ENCODE assay signal across 21 cellular contexts in the genomic region with DNA sequence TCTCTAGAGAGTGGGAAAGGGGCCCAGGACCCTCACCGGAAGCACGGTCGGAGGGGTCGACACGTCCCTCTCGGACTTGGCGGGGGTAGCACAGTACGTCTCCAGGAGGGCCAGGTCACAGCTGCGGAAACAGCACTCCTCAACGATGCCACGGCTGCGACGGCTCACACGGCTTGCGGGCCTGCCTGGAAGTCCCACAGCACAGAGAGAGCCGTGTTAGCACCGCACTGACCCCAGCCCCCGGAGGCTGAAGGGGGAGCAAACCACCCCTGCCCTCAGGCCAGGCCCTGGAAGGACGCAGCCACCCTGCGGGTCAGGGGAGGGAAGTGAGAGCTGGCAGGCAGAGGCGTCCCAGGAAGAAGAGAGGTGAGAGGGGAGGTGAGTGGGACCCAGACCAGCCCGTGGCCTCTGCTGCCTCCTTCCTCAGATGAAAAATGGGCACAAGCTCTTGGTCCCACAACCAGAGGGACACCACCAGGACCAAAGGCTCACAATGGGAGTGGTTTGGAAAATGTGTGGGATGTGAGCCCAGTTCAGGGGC. TPM values are rescaled to one million over a fixed set of nuclear protein-coding genes. Genes with fewer than 3 reads are reported as not detected.
DNase-seq lines count a peak whose midpoint lies in the region; ATAC-seq, FAIRE-seq and TF ChIP-seq lines count a peak whose summit lies in the region.
"Had no signal": no experiment of that assay in that cellular context is flagged by ENCODE, and none has a peak within 500 bp of the region (broad histone marks: within the 10 kb centered on the region; RNA-seq: fewer than 3 reads in every experiment).

No MANE protein-coding gene starts in this region.

- H4K91ac ChIP-seq in neuronal stem cell (ENCODE audit: low read depth, low read length, poor library complexity): no peak overlapping the region

- H3K79me1 ChIP-seq in neuronal stem cell (ENCODE audit: low read depth, low read length): no peaks in the 10 kb centered on the region

- H4K20me1 ChIP-seq in HepG2 (ENCODE audit: insufficient read depth, low read length): peaks cover 73% of the 10 kb centered on the region

- H3K9ac ChIP-seq in HepG2 (ENCODE audit: insufficient read depth, low read depth, low read length): no peak overlapping the region
- no peak overlapping the region for H3K9ac ChIP-seq in neuronal stem cell (ENCODE audit: low read depth, low read length, poor library complexity)
- H3K9ac ChIP-seq: BLaER1 treated with 17β-estradiol and CSF1 and Interleukin-3, amounts not matched to agents 10 nM and 100 nM had no signal

- TF ChIP-seq CTCF in right atrium auricular region (IDR thresholded peaks at IDR 0.05): no peak
- peak; percentile 4; the same call in 1 of the 2 replicates for TF ChIP-seq CTCF in HepG2 (CRISPR knock-in tag; IDR thresholded peaks at IDR 0.05)

- DNase-seq in left ventricle myocardium superior (peak; percentile 25), right atrium auricular region (ENCODE audit: low spot score) (no peak), HepG2 (ENCODE audit: low spot score) (no peak), neuronal stem cell (ENCODE audit: low spot score) (no peak), cerebellar nuclear complex (lab: John Stamatoyannopoulos, UW) (no peak), DMS 273 (lab: John Stamatoyannopoulos, UW; ENCODE audit: unreplicated experiment) (no peak), NCI-H524 treated with DMSO at 0.1 percent for 48 hours (lab: John Stamatoyannopoulos, UW) (no peak)
- DNase-seq: CD8-positive, alpha-beta T cell; DMS79; NCI-H1092 treated with DMSO at 0.1 percent for 48 hours; NCI-H2081; NCI-H446 treated with DMSO at 0.1 percent for 48 hours; NK-92 treated with Interleukin-12 subunit alpha and Interleukin-12 subunit beta, amount 100 ng/mL, for 24 hours; RPMI8226; SIG-M5 had no signal

- H2BK15ac ChIP-seq in neuronal stem cell (ENCODE audit: low read length): peak overlapping the region; percentile 92

- no peak overlapping the region for H2BK5ac ChIP-seq in neuronal stem cell (ENCODE audit: low read length)

- no peak overlapping the region for H2BK120ac ChIP-seq in neuronal stem cell (ENCODE audit: low read depth, low read length)

- H3K4me3 ChIP-seq in right atrium auricular region: no peak overlapping the region
- H3K4me3 ChIP-seq in HepG2 (replicated peaks in 1 of 3; ENCODE audit: insufficient read depth in 1 of 3, low read depth in 2 of 3, low read length in 3 of 3): no peak overlapping the region
- no peak overlapping the region for H3K4me3 ChIP-seq in neuronal stem cell (ENCODE audit: low read length in 2 of 2)
- H3K4me3 ChIP-seq: A549; BLaER1 treated with 17β-estradiol and CSF1 and Interleukin-3, amounts not matched to agents 10 nM and 100 nM; K562 had no signal

- CTCF ChIA-PET in HepG2 (lab: Yijun Ruan, JAX; ENCODE audit: low intra/inter-chr PET ratio, low total read pairs): no interaction called here

- POLR2A ChIA-PET in HepG2 (lab: Yijun Ruan, JAX): interaction anchor here (1.9 to 2.2 kb wide), 2 partner anchors 144 to 145 kb away, joined by 5 to 6 read pairs; no protein-coding TSS in a partner anchor

- WGBS in HepG2 (ENCODE audit: low lambda C conversion rate): 96% methylated on average over 7 of the region's 22 CpGs
- no CpG with 5 or more reads among the region's 22 CpGs for WGBS in neuronal stem cell (ENCODE audit: extremely low coverage in 2 of 2, insufficient read length in 2 of 2, insufficient replicate concordance in 1 of 2), 2 donors

- TF ChIP-seq EP300 in HepG2 (IDR thresholded peaks at IDR 0.05; ENCODE audit: low read depth in 2 of 2, low read length in 2 of 2): no peak
- TF ChIP-seq EP300 in HepG2 (CRISPR knock-in tag; IDR thresholded peaks at IDR 0.05; ENCODE audit: borderline replicate concordance): no peak

- peak overlapping the region; percentile 50 for H3K23ac ChIP-seq in neuronal stem cell (ENCODE audit: low read depth, low read length, poor library complexity)

- H2AK5ac ChIP-seq in neuronal stem cell (ENCODE audit: low read depth, low read length): peak overlapping the region; percentile 96

- peak overlapping the region; percentile 78 for H3K18ac ChIP-seq in neuronal stem cell (ENCODE audit: low read length)

- intact Hi-C loops in left ventricle myocardium superior (cut with micrococcal nuclease) (no loop called here), HepG2 (cut with micrococcal nuclease; ENCODE audit: unreplicated experiment) (no loop called here)

- ATAC-seq in left ventricle myocardium superior (no peak), HepG2 (no peak), HG03097 (IDR thresholded peaks at IDR 0.05; ENCODE audit: low FRiP score, unreplicated experiment) (no peak)
- ATAC-seq: A549; CD8-positive, alpha-beta T cell; K562 had no signal

- H2AFZ ChIP-seq in HepG2 (ENCODE audit: low read length): no peak overlapping the region
- H2AFZ ChIP-seq in neuronal stem cell (ENCODE audit: low read length): no peak overlapping the region

- peaks cover 17% of the 10 kb centered on the region for H3K79me2 ChIP-seq in HepG2 (ENCODE audit: insufficient read depth, low read length)

- FAIRE-seq in HepG2 (lab: Jason Lieb, UNC): no peak
- FAIRE-seq: A549, D721Med, K562 had no signal

- no peak overlapping the region for H3K4me2 ChIP-seq in HepG2 (ENCODE audit: low read depth, low read length)
- H3K4me2 ChIP-seq in neuronal stem cell (ENCODE audit: insufficient read depth, low read length, poor library complexity, severe bottlenecking): no peak overlapping the region
- H3K4me2 ChIP-seq: A549; BLaER1 treated with 17β-estradiol and CSF1 and Interleukin-3, amounts not matched to agents 10 nM and 100 nM had no signal

- H3K27me3 ChIP-seq in right atrium auricular region (peaks cover 0 to 5% of the 10 kb centered on the region in 2 donors), HepG2 (ENCODE audit: control insufficient read depth in 1 of 2, insufficient read depth in 2 of 2, low read length in 2 of 2) (no peaks in the 10 kb centered on the region), neuronal stem cell (ENCODE audit: control insufficient read depth in 3 of 3, insufficient read depth in 3 of 3, low read depth in 1 of 3, low read length in 3 of 3) (peaks cover 0 to 67% (median 55%) of the 10 kb centered on the region in 3 experiments)

- H3K36me3 ChIP-seq in right atrium auricular region (no peaks in the 10 kb centered on the region), HepG2 (replicated peaks in 1 of 2; ENCODE audit: control insufficient read depth in 1 of 2, insufficient read depth in 2 of 2, low read length in 2 of 2) (peaks cover 24 to 47% of the 10 kb centered on the region in 2 experiments; a peak in 4 of 5 replicates), neuronal stem cell (replicated peaks in 1 of 2; ENCODE audit: control insufficient read depth in 2 of 2, insufficient read depth in 2 of 2, low read length in 2 of 2) (no peaks in the 10 kb centered on the region)
- H3K36me3 ChIP-seq: BLaER1 treated with 17β-estradiol and CSF1 and Interleukin-3, amounts not matched to agents 10 nM and 100 nM had no signal

- no peak for TF ChIP-seq POLR2A in HepG2 (IDR thresholded peaks at IDR 0.05; ENCODE audit: insufficient read depth in 1 of 2, low read depth in 2 of 2, low read length in 2 of 2)

- no TSS peak for BruUV-seq in HepG2 (replicated peaks; lab: Mats Ljungman, UMichigan)

- peaks cover 0 to 15% of the 10 kb centered on the region in 2 donors for H3K4me1 ChIP-seq in right atrium auricular region
- peaks cover 28% of the 10 kb centered on the region for H3K4me1 ChIP-seq in HepG2 (ENCODE audit: insufficient read depth, low read length)
- peaks cover 4 to 7% of the 10 kb centered on the region in 2 donors for H3K4me1 ChIP-seq in neuronal stem cell (ENCODE audit: control insufficient read depth in 2 of 2, insufficient read depth in 1 of 2, low read depth in 1 of 2, low read length in 2 of 2)

- peak overlapping the region; percentile 94 for H2BK12ac ChIP-seq in neuronal stem cell (ENCODE audit: low read length)

- H3K9me3 ChIP-seq in right atrium auricular region (no peaks in the 10 kb centered on the region), HepG2 (ENCODE audit: low read length) (no peaks in the 10 kb centered on the region), neuronal stem cell (replicated peaks in 1 of 2; ENCODE audit: control insufficient read depth in 2 of 2, insufficient read depth in 1 of 2, low read depth in 1 of 2, low read length in 2 of 2) (peaks cover 0 to 8% of the 10 kb centered on the region in 2 donors)
- H3K9me3 ChIP-seq: A549; BLaER1 treated with 17β-estradiol and CSF1 and Interleukin-3, amounts not matched to agents 10 nM and 100 nM had no signal

- peak overlapping the region; percentile 84 for H3K14ac ChIP-seq in neuronal stem cell (ENCODE audit: low read length)

- in situ Hi-C loops in HepG2 (cut with HindIII; ENCODE audit: extremely low pct_ligation_motif_present, low pct_unique_long_range_greater_than_20kb): no loop called here

- peak overlapping the region; percentile 48 for H4K8ac ChIP-seq in neuronal stem cell (ENCODE audit: low read depth, low read length)

- TF ChIP-seq RAD21 in HepG2 (CRISPR knock-in tag; IDR thresholded peaks at IDR 0.05): no peak

- H3K27ac ChIP-seq in right atrium auricular region: no peak overlapping the region
- H3K27ac ChIP-seq in HepG2 (ENCODE audit: extremely low read length, insufficient read depth, low read length): peak overlapping the region; percentile 60
- H3K27ac ChIP-seq in neuronal stem cell (replicated peaks; ENCODE audit: low read length): no peak overlapping the region
- H3K27ac ChIP-seq: A549; BLaER1 treated with 17β-estradiol and CSF1 and Interleukin-3, amounts not matched to agents 10 nM and 100 nM had no signal

- H3K4ac ChIP-seq in neuronal stem cell (ENCODE audit: low read length): no peak overlapping the region

RNA-seq across cellular contexts. Expression of a gene that starts 5.6 kb away (rescaled TPM):
- total RNA-seq in left ventricle myocardium superior (88.2 TPM), right atrium auricular region (10 to 100 TPM; 43.2 to 61.9 TPM), HepG2 (2016; rRNA removed; fragmentation: Illumina TruSeq; extraction: Trizol) (79.1 and 138 TPM in 2 replicates)
- total RNA-seq in HepG2 (2016; cell fraction: cytosol; rRNA removed; fragmentation: Illumina TruSeq; extraction: Trizol; ENCODE audit: low read depth): 150 and 154 TPM in 2 replicates
- total RNA-seq in HepG2 (2016; cell fraction: insoluble cytoplasmic fraction; rRNA removed; fragmentation: Illumina TruSeq; extraction: Trizol): 71.0 and 125 TPM in 2 replicates
- total RNA-seq in HepG2 (2016; cell fraction: membrane; rRNA removed; fragmentation: Illumina TruSeq; extraction: Trizol): 362 and 363 TPM in 2 replicates
- total RNA-seq in HepG2 (2016; cell fraction: nucleus; rRNA removed; fragmentation: Illumina TruSeq; extraction: Trizol): 89.6 and 109 TPM in 2 replicates
- 254 and 379 TPM in 2 replicates for polyA plus RNA-seq in HepG2 (2011; rRNA removed)
- polyA plus RNA-seq in HepG2 (2011; cell fraction: cytosol; rRNA removed): 454 and 616 TPM in 2 replicates
- polyA plus RNA-seq in HepG2 (2011; cell fraction: nucleus; rRNA removed): 839 and 1,149 TPM in 2 replicates
- polyA plus RNA-seq in HepG2 (2012): 4,210 and 4,559 TPM in 2 replicates
- 341 and 387 TPM in 2 replicates for polyA plus RNA-seq in HepG2 (2016; cell fraction: cytosol; fragmentation: Illumina TruSeq; extraction: Trizol; ENCODE audit: low read depth)
- 1,191 and 1,950 TPM in 2 replicates for polyA plus RNA-seq in HepG2 (2016; cell fraction: insoluble cytoplasmic fraction; fragmentation: Illumina TruSeq; extraction: Trizol; ENCODE audit: low read depth)
- polyA plus RNA-seq in HepG2 (2016; cell fraction: membrane; fragmentation: Illumina TruSeq; extraction: Trizol; ENCODE audit: low read depth): 1,798 and 2,413 TPM in 2 replicates
- polyA plus RNA-seq in HepG2 (2016; cell fraction: nucleus; fragmentation: Illumina TruSeq; extraction: Trizol; ENCODE audit: insufficient read depth, low read depth): 949 and 1,082 TPM in 2 replicates
- polyA minus RNA-seq in HepG2 (2011; rRNA and poly(A)+ RNA removed; ENCODE audit: low replicate concordance): 0.19 and 781 TPM in 2 replicates
- polyA minus RNA-seq in HepG2 (2011; cell fraction: cytosol; rRNA and poly(A)+ RNA removed): 811 and 1,353 TPM in 2 replicates
- 170 and 248 TPM in 2 replicates for polyA minus RNA-seq in HepG2 (2011; cell fraction: nucleus; rRNA and poly(A)+ RNA removed)
- 11.8 TPM for polyA plus RNA-seq in neuronal stem cell (2013, experiment 1 of 2)
- polyA plus RNA-seq in neuronal stem cell (2013, experiment 2 of 2): 11.0 TPM
- total RNA-seq: CD8-positive, alpha-beta T cell had no signal
- polyA plus RNA-seq: K562 had no signal

RNA-seq across cellular contexts. Expression of a gene that starts 27.5 kb away (rescaled TPM):
- not detected for total RNA-seq in left ventricle myocardium superior
- total RNA-seq in right atrium auricular region: not detected
- total RNA-seq in HepG2 (2016; rRNA removed; fragmentation: Illumina TruSeq; extraction: Trizol): not detected in 2 replicates
- not detected in 2 replicates for total RNA-seq in HepG2 (2016; cell fraction: cytosol; rRNA removed; fragmentation: Illumina TruSeq; extraction: Trizol; ENCODE audit: low read depth)
- total RNA-seq in HepG2 (2016; cell fraction: insoluble cytoplasmic fraction; rRNA removed; fragmentation: Illumina TruSeq; extraction: Trizol): not detected in 2 replicates
- not detected in 2 replicates for total RNA-seq in HepG2 (2016; cell fraction: membrane; rRNA removed; fragmentation: Illumina TruSeq; extraction: Trizol)
- total RNA-seq in HepG2 (2016; cell fraction: nucleus; rRNA removed; fragmentation: Illumina TruSeq; extraction: Trizol): not detected in 2 replicates
- not detected in 2 replicates for polyA plus RNA-seq in HepG2 (2011; rRNA removed)
- not detected in 2 replicates for polyA plus RNA-seq in HepG2 (2011; cell fraction: cytosol; rRNA removed)
- polyA plus RNA-seq in HepG2 (2011; cell fraction: nucleus; rRNA removed): not detected in 2 replicates
- polyA plus RNA-seq in HepG2 (2012): not detected in 2 replicates
- not detected in 2 replicates for polyA plus RNA-seq in HepG2 (2016; cell fraction: cytosol; fragmentation: Illumina TruSeq; extraction: Trizol; ENCODE audit: low read depth)
- polyA plus RNA-seq in HepG2 (2016; cell fraction: insoluble cytoplasmic fraction; fragmentation: Illumina TruSeq; extraction: Trizol; ENCODE audit: low read depth): not detected in 2 replicates
- polyA plus RNA-seq in HepG2 (2016; cell fraction: membrane; fragmentation: Illumina TruSeq; extraction: Trizol; ENCODE audit: low read depth): not detected in 2 replicates
- not detected in 2 replicates for polyA plus RNA-seq in HepG2 (2016; cell fraction: nucleus; fragmentation: Illumina TruSeq; extraction: Trizol; ENCODE audit: insufficient read depth, low read depth)
- polyA minus RNA-seq in HepG2 (2011; rRNA and poly(A)+ RNA removed; ENCODE audit: low replicate concordance): not detected in 2 replicates
- polyA minus RNA-seq in HepG2 (2011; cell fraction: cytosol; rRNA and poly(A)+ RNA removed): not detected in 2 replicates
- not detected in 2 replicates for polyA minus RNA-seq in HepG2 (2011; cell fraction: nucleus; rRNA and poly(A)+ RNA removed)
- polyA plus RNA-seq in neuronal stem cell (2013, experiment 1 of 2): not detected
- not detected for polyA plus RNA-seq in neuronal stem cell (2013, experiment 2 of 2)
- total RNA-seq: CD8-positive, alpha-beta T cell; H4; K562 had no signal
- polyA plus RNA-seq: A549, K562 had no signal

RNA-seq across cellular contexts. Expression of a gene that starts 38.1 kb away (rescaled TPM):
- not detected for total RNA-seq in left ventricle myocardium superior
- total RNA-seq in right atrium auricular region: not detected
- total RNA-seq in HepG2 (2016; rRNA removed; fragmentation: Illumina TruSeq; extraction: Trizol): not detected in 2 replicates
- not detected in 2 replicates for total RNA-seq in HepG2 (2016; cell fraction: cytosol; rRNA removed; fragmentation: Illumina TruSeq; extraction: Trizol; ENCODE audit: low read depth)
- total RNA-seq in HepG2 (2016; cell fraction: insoluble cytoplasmic fraction; rRNA removed; fragmentation: Illumina TruSeq; extraction: Trizol): not detected in 2 replicates
- not detected in 2 replicates for total RNA-seq in HepG2 (2016; cell fraction: membrane; rRNA removed; fragmentation: Illumina TruSeq; extraction: Trizol)
- total RNA-seq in HepG2 (2016; cell fraction: nucleus; rRNA removed; fragmentation: Illumina TruSeq; extraction: Trizol): not detected in 2 replicates
- polyA plus RNA-seq in HepG2 (2011; rRNA removed): 0.36 and 0.42 TPM in 2 replicates
- 0.08 and 0.15 TPM in 2 replicates for polyA plus RNA-seq in HepG2 (2011; cell fraction: cytosol; rRNA removed)
- polyA plus RNA-seq in HepG2 (2011; cell fraction: nucleus; rRNA removed): 3.1 and 4.3 TPM in 2 replicates
- polyA plus RNA-seq in HepG2 (2012): not detected in 2 replicates
- not detected in 2 replicates for polyA plus RNA-seq in HepG2 (2016; cell fraction: cytosol; fragmentation: Illumina TruSeq; extraction: Trizol; ENCODE audit: low read depth)
- polyA plus RNA-seq in HepG2 (2016; cell fraction: insoluble cytoplasmic fraction; fragmentation: Illumina TruSeq; extraction: Trizol; ENCODE audit: low read depth): not detected in 2 replicates
- polyA plus RNA-seq in HepG2 (2016; cell fraction: membrane; fragmentation: Illumina TruSeq; extraction: Trizol; ENCODE audit: low read depth): not detected in 2 replicates
- polyA plus RNA-seq in HepG2 (2016; cell fraction: nucleus; fragmentation: Illumina TruSeq; extraction: Trizol; ENCODE audit: insufficient read depth, low read depth): not detected in 2 replicates
- polyA minus RNA-seq in HepG2 (2011; rRNA and poly(A)+ RNA removed; ENCODE audit: low replicate concordance): not detected in 2 replicates
- polyA minus RNA-seq in HepG2 (2011; cell fraction: cytosol; rRNA and poly(A)+ RNA removed): not detected in 2 replicates
- not detected in 2 replicates for polyA minus RNA-seq in HepG2 (2011; cell fraction: nucleus; rRNA and poly(A)+ RNA removed)
- polyA plus RNA-seq in neuronal stem cell (2013, experiment 1 of 2): 1.0 TPM
- 0.82 TPM for polyA plus RNA-seq in neuronal stem cell (2013, experiment 2 of 2)
- total RNA-seq: CD8-positive, alpha-beta T cell; H4; K562 had no signal
- polyA plus RNA-seq: A549, K562 had no signal
